In genomic region chr11:65781152-65781961, GRCh38 we compare ENCODE assay signal across 8 cellular contexts. TPM values are rescaled to one million over a fixed set of nuclear protein-coding genes. Genes with fewer than 3 reads are reported as not detected.
A peak's percentile ranks its signal among the peaks of the same experiment; 100 is the strongest.
DNase-seq lines count a peak whose midpoint lies in the region; ATAC-seq, FAIRE-seq and TF ChIP-seq lines count a peak whose summit lies in the region.

No MANE protein-coding gene starts in this region.

- H3K36me3 ChIP-seq in body of pancreas (replicated peaks in 1 of 2; ENCODE audit: insufficient read depth in 1 of 2, low read depth in 2 of 2) (no peaks in the 10 kb centered on the region), kidney (ENCODE audit: control insufficient read depth in 1 of 2, insufficient read depth in 2 of 2, low read length in 2 of 2) (peaks cover 0 to 2% of the 10 kb centered on the region in 2 donors), stomach (peaks cover 21 to 30% (median 29%) of the 10 kb centered on the region in 4 donors)

- H3K9me3 ChIP-seq in body of pancreas (no peaks in the 10 kb centered on the region), kidney (ENCODE audit: control insufficient read depth in 1 of 2, low read length in 2 of 2) (no peaks in the 10 kb centered on the region), stomach (no peaks in the 10 kb centered on the region)

- peak overlapping the region; percentile 85 to 94 (median 89) for H3K27ac ChIP-seq in body of pancreas
- peak overlapping the region; percentile 51 to 60 for H3K27ac ChIP-seq in kidney (ENCODE audit: low read depth in 2 of 2, low read length in 2 of 2)
- peak overlapping the region; percentile 56 to 93 (median 89) for H3K27ac ChIP-seq in stomach

- TF ChIP-seq POLR2A in body of pancreas (IDR thresholded peaks at IDR 0.05) (no peak), stomach (IDR thresholded peaks at IDR 0.05) (no peak)

- H3K27me3 ChIP-seq in body of pancreas (no peaks in the 10 kb centered on the region), stomach (peaks cover 5 to 17% (median 8%) of the 10 kb centered on the region in 3 donors)

- no peak overlapping the region for H3K4me3 ChIP-seq in body of pancreas
- peak overlapping the region in 1 of 2 donors; percentile 48 for H3K4me3 ChIP-seq in kidney (ENCODE audit: low read length in 2 of 2)
- peak overlapping the region; percentile 78 to 97 (median 96) for H3K4me3 ChIP-seq in stomach

- peak; percentile 70 for DNase-seq in D721Med (ENCODE audit: insufficient read length, low spot score)
- peak in 1 of 4 donors; percentile 35 for DNase-seq in body of pancreas
- peak; percentile 78 for DNase-seq in kidney
- no peak for DNase-seq in stomach
- no peak for DNase-seq in glomerular visceral epithelial cell (ENCODE audit: extremely low spot score)
- no peak for DNase-seq in NCI-H2029 treated with DMSO at 0.1 percent for 48 hours (lab: John Stamatoyannopoulos, UW)

- no peak overlapping the region for H3K9ac ChIP-seq in kidney (ENCODE audit: low read length in 2 of 2)

- TF ChIP-seq EP300 in stomach (IDR thresholded peaks at IDR 0.05), result no peak

- peak; percentile 33 for ATAC-seq in GM19372 (IDR thresholded peaks at IDR 0.05; ENCODE audit: low read depth, unreplicated experiment)
- peak; percentile 25 for ATAC-seq in HG03565 (IDR thresholded peaks at IDR 0.05; ENCODE audit: unreplicated experiment)
- peak; percentile 46 for ATAC-seq in body of pancreas

- intact Hi-C loops in body of pancreas (cut with DNase I), result no loop called here
- intact Hi-C loops in kidney (cut with DNase I), result no loop called here
- intact Hi-C loops in stomach (cut with DNase I; ENCODE audit: low total_unique reads), result no loop called here

- peak; percentile 35 for TF ChIP-seq CTCF in D721Med (IDR thresholded peaks at IDR 0.05; ENCODE audit: insufficient read depth, missing control alignments)
- peak in 4 of 7 experiments; percentile 18 to 68 (median 37) for TF ChIP-seq CTCF in body of pancreas (IDR thresholded peaks at IDR 0.05)
- peak; percentile 13 for TF ChIP-seq CTCF in kidney (IDR thresholded peaks at IDR 0.05; ENCODE audit: borderline replicate concordance, extremely low read depth, insufficient read depth)
- TF ChIP-seq CTCF in stomach (IDR thresholded peaks at IDR 0.05), result peak in 1 of 7 experiments; percentile 43

- H3K4me1 ChIP-seq in body of pancreas, result peaks cover 47% of the 10 kb centered on the region
- H3K4me1 ChIP-seq in kidney (ENCODE audit: control insufficient read depth in 1 of 2, insufficient read depth in 1 of 2, low read depth in 1 of 2, low read length in 2 of 2), result peaks cover 0 to 20% of the 10 kb centered on the region in 2 donors
- peaks cover 27 to 49% (median 48%) of the 10 kb centered on the region in 4 donors for H3K4me1 ChIP-seq in stomach

- FAIRE-seq in D721Med (lab: Jason Lieb, UNC), result no peak
- no peak for FAIRE-seq in kidney (lab: Jason Lieb, UNC)

- 0 to 22% methylated on average over 1 to 54 of the region's 83 CpGs for WGBS in body of pancreas, 2 donors
- WGBS in stomach, 5 donors, result 15 to 29% (median 22%) methylated on average over 22 to 74 of the region's 83 CpGs

RNA-seq across cellular contexts. Expression of gene AP5B1, which starts 0.6 kb away (rescaled TPM):
- total RNA-seq in body of pancreas, result 10 to 100 TPM; 18.2 to 33.9 TPM
- 18.3 TPM for total RNA-seq in kidney
- 6.3 TPM for polyA plus RNA-seq in kidney (ENCODE audit: insufficient read depth, low read depth, low replicate concordance)
- 10 to 100 TPM in 4 of 5 donors, 1 to 10 TPM in 1; 7.3 to 44.9 (median 19.6) TPM for total RNA-seq in stomach
- polyA plus RNA-seq in stomach, result 1 to 10 TPM; 3.6 to 5.1 (median 3.7) TPM

RNA-seq across cellular contexts. Expression of gene OVOL1, which starts 5.5 kb away (rescaled TPM):
- 1 to 10 TPM in 1 of 2 donors, under 1 TPM in 1; 0.78 to 1.3 TPM for total RNA-seq in body of pancreas
- total RNA-seq in kidney, result 6.6 TPM
- 6.7 TPM for polyA plus RNA-seq in kidney (ENCODE audit: insufficient read depth, low read depth, low replicate concordance)
- 100 to 1,000 TPM in 1 of 5 donors, 10 to 100 TPM in 1, 1 to 10 TPM in 2, not detected in 1; 1.2 to 120 (median 9.9) TPM for total RNA-seq in stomach
- 1 to 10 TPM in 2 of 3 donors, under 1 TPM in 1; 0.92 to 7.8 (median 1.3) TPM for polyA plus RNA-seq in stomach

RNA-seq across cellular contexts. Expression of gene SNX32, which starts 52.4 kb away (rescaled TPM):
- total RNA-seq in body of pancreas (under 1 TPM in 1 of 2 donors, not detected in 1; 0.26 TPM), kidney (1.0 TPM), stomach (1 to 10 TPM in 2 of 5 donors, under 1 TPM in 1, not detected in 2; 0.29 to 1.4 (median 1.3) TPM)
- polyA plus RNA-seq in kidney (ENCODE audit: insufficient read depth, low read depth, low replicate concordance) (0.43 TPM), stomach (under 1 TPM; 0.25 to 0.90 (median 0.61) TPM)

Comparison
In these comparisons a context has a peak if more than half of its experiments do, and no peak if none do; other contexts are left out.
1. DNase-seq: peak in D721Med (single experiment) and kidney (single experiment); none in stomach (single experiment), glomerular visceral epithelial cell (single experiment) and NCI-H2029 treated with DMSO at 0.1 percent for 48 hours (single experiment).
2. H3K4me3 ChIP-seq: peak in stomach (4 of 4); none in body of pancreas (0 of 2).
3. Peak in every context shown above with its lines, with median percentiles within 50 percentile points of each other: ATAC-seq and H3K27ac ChIP-seq.